ENCODE assay signal across 9 cellular contexts in genomic region chr1:48302652-48303051, GRCh38.
"Had no signal": no experiment of that assay in that cellular context is flagged by ENCODE, and none has a peak within 500 bp of the region (broad histone marks: within the 10 kb centered on the region; RNA-seq: fewer than 3 reads in every experiment).

No MANE protein-coding gene starts in this region.

- H3K9me3 ChIP-seq: HAP-1 had no signal

- H3K9ac ChIP-seq: GM23248 had no signal

- DNase-seq: GM23248, GOT3, H7, H9, HCEC 1CT, HFFc6 had no signal

- H3K4me1 ChIP-seq: HAP-1 had no signal

- H3K4me3 ChIP-seq: GM23248, GM23338, HAP-1 had no signal

- H3K36me3 ChIP-seq: HAP-1 had no signal

- H3K27ac ChIP-seq: GM23248 had no signal

- H3K4me2 ChIP-seq: GM23338 had no signal

- ATAC-seq: GM23338, HCT116 had no signal
